Comparison of ENCODE assay signal across 17 cellular contexts in the genomic region with DNA sequence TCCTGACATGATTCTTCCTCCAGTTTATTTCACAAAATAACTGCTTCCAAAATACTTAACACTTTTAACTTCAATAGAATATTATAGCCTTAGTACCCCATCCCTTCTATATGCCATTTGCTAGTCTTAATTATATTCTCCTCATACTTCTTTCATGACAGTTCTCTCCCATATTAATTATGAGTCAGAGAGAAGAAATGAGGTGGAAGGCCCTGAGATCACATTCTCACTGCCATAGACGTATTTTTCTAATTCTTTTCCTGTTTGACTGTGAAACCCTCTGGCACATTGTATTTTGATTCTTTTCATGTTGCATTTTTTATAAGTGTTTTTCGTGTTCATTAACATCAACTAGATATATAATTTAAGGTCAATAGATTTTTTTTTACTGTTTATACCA.
DNase-seq lines count a peak whose midpoint lies in the region; ATAC-seq, FAIRE-seq and TF ChIP-seq lines count a peak whose summit lies in the region.
"Had no signal": no experiment of that assay in that cellular context is flagged by ENCODE, and none has a peak within 500 bp of the region (broad histone marks: within the 10 kb centered on the region; RNA-seq: fewer than 3 reads in every experiment).

No MANE protein-coding gene starts in this region.

- H3K36me3 Mint-ChIP-seq in brain: peaks cover 74% of the 10 kb centered on the region

- no peaks in the 10 kb centered on the region for H3K27me3 Mint-ChIP-seq in brain

- TF ChIP-seq EP300 in upper lobe of left lung (IDR thresholded peaks at IDR 0.05): no peak

- no peak overlapping the region for H3K4me3 Mint-ChIP-seq in brain

- H3K27ac ChIP-seq in upper lobe of left lung: no peak overlapping the region
- H3K27ac ChIP-seq: left ventricle myocardium inferior, suprapubic skin had no signal

- H3K9me3 Mint-ChIP-seq in brain: peaks cover 0 to 10% (median 4%) of the 10 kb centered on the region in 5 experiments

- H3K27ac Mint-ChIP-seq in brain: peak overlapping the region in 3 of 5 experiments; percentile 39 to 98 (median 54)

- ATAC-seq in upper lobe of left lung (ENCODE audit: low FRiP score in 2 of 2) (no peak), HG03457 (IDR thresholded peaks at IDR 0.05; ENCODE audit: unreplicated experiment) (no peak), HG03280 (IDR thresholded peaks at IDR 0.05; ENCODE audit: unreplicated experiment) (no peak)

- peaks cover 17% of the 10 kb centered on the region for H3K4me1 Mint-ChIP-seq in brain

- H3K9me3 ChIP-seq in upper lobe of left lung: no peaks in the 10 kb centered on the region
- H3K9me3 ChIP-seq: left ventricle myocardium inferior, suprapubic skin had no signal

- peaks cover 2 to 53% (median 25%) of the 10 kb centered on the region in 4 donors for H3K36me3 ChIP-seq in upper lobe of left lung

- no peak for TF ChIP-seq POLR2A in upper lobe of left lung (IDR thresholded peaks at IDR 0.05)

- no peak for TF ChIP-seq CTCF in AG10803 (conservative IDR thresholded peaks at IDR 0.05; ENCODE audit: low read length)
- no peak for TF ChIP-seq CTCF in brain (conservative IDR thresholded peaks at IDR 0.05)
- TF ChIP-seq CTCF in upper lobe of left lung (IDR thresholded peaks at IDR 0.05): no peak

- no peaks in the 10 kb centered on the region for H3K4me1 ChIP-seq in upper lobe of left lung
- H3K4me1 ChIP-seq: left ventricle myocardium inferior, suprapubic skin had no signal

- FAIRE-seq in HTR-8/SVneo (lab: Jason Lieb, UNC): no peak
- FAIRE-seq: D721Med had no signal

- H3K4me3 ChIP-seq in AG10803 (ENCODE audit: low read length) (no peak overlapping the region), upper lobe of left lung (no peak overlapping the region)
- H3K4me3 ChIP-seq: left ventricle myocardium inferior, MG63, suprapubic skin had no signal

- peak; percentile 58 for DNase-seq in AG10803 (ENCODE audit: low read depth)
- peak; percentile 4 for DNase-seq in HTR-8/SVneo (ENCODE audit: insufficient read length, low spot score)
- peak; percentile 30 for DNase-seq in kidney glomerular epithelial cell (lab: John Stamatoyannopoulos, UW)
- no peak for DNase-seq in upper lobe of left lung
- DNase-seq in KG1 (lab: John Stamatoyannopoulos, UW): no peak
- DNase-seq: activated CD4-positive, alpha-beta T cell treated with anti-CD3 and anti-CD28 coated beads, Interleukin-2, amount 50 U/mL, for 1 hour; amygdala; erythroblast; left ventricle myocardium inferior; MG63; NCI-H510A treated with DMSO at 0.1 percent for 48 hours; stimulated activated CD4-positive, alpha-beta T cell treated with anti-CD3 and anti-CD28 coated beads, Interleukin-4, amount 100 ng/mL, for 1 hour had no signal

- H3K27me3 ChIP-seq in upper lobe of left lung: no peaks in the 10 kb centered on the region
- H3K27me3 ChIP-seq: MG63, suprapubic skin had no signal

- WGBS in upper lobe of left lung, 2 donors: 87 to 90% methylated on average over 2 of the region's 2 CpGs

Comparison
In these comparisons a context has a peak if more than half of its experiments do, and no peak if none do; other contexts are left out.
1. DNase-seq: peak in AG10803 (single experiment), HTR-8/SVneo (single experiment) and kidney glomerular epithelial cell (single experiment); none in upper lobe of left lung (0 of 2) and KG1 (single experiment).